Comparison of ENCODE assay signal across 23 cellular contexts in the genomic region with DNA sequence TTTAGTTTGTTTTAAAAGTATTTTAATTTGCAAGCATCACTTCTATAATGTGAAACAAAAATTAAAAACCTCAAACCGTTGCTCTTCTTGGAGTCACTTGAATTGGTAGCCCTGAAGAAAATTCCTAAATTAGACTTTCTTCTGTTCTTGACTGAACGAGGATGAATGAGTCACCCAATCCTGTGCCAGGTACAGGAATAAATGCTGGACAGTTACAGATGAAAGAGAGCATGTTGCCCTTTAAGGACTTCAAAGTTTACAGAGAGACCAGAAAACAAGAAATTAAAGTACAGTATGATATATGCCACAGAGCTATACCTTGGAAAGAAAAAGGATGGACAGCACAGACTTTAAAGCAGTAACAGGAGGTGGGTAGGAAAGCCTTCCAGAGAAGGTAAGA. TPM values are rescaled to one million over a fixed set of nuclear protein-coding genes. Genes with fewer than 3 reads are reported as not detected.
DNase-seq lines count a peak whose midpoint lies in the region; FAIRE-seq and TF ChIP-seq lines count a peak whose summit lies in the region.
"Had no signal": no experiment of that assay in that cellular context is flagged by ENCODE, and none has a peak within 500 bp of the region (broad histone marks: within the 10 kb centered on the region; RNA-seq: fewer than 3 reads in every experiment).

No MANE protein-coding gene starts in this region.

- DNase-seq in ELR (ENCODE audit: low read depth) = peak; percentile 22
- peak; percentile 16 for DNase-seq in NCI-H226
- peak; percentile 72 for DNase-seq in astrocyte of the hippocampus (ENCODE audit: low read depth, low spot score)
- peak; percentile 10 for DNase-seq in fibroblast of villous mesenchyme (ENCODE audit: low read depth)
- DNase-seq in SHP77 (lab: John Stamatoyannopoulos, UW) = no peak
- DNase-seq in spleen = no peak
- no peak for DNase-seq in GM19239 (ENCODE audit: insufficient read length, low spot score)
- no peak for DNase-seq in HTR-8/SVneo (ENCODE audit: insufficient read length, low spot score)
- DNase-seq: activated CD4-positive, alpha-beta T cell treated with anti-CD3 and anti-CD28 coated beads, Interleukin-2, amount 50 U/mL, for 48 hours; activated T-cell treated with anti-CD3 and anti-CD28 coated beads, Interleukin-2, amount 50 U/mL, for 24 hours; Calu3; GOT3; immature natural killer cell; lower lobe of right lung; NCI-H1092 treated with DMSO at 0.1 percent for 48 hours; NCI-H69; Peyer's patch; small intestine; SW 1271; thyroid gland had no signal

- TF ChIP-seq CTCF in fibroblast of villous mesenchyme (IDR thresholded peaks at IDR 0.05; ENCODE audit: insufficient read depth, low read depth, low read length) (no peak), spleen (IDR thresholded peaks at IDR 0.05 in 8 of 11, conservative IDR thresholded peaks at IDR 0.05 in 3 of 11) (no peak)

- no peaks in the 10 kb centered on the region for H3K27me3 ChIP-seq in spleen (replicated peaks in 1 of 7)
- H3K27me3 ChIP-seq: Peyer's patch, thyroid gland had no signal

- no peaks in the 10 kb centered on the region for H3K9me3 ChIP-seq in spleen
- H3K9me3 ChIP-seq: lower lobe of right lung, Peyer's patch, thyroid gland had no signal

- H3K4me1 ChIP-seq in spleen = peaks cover 0 to 36% (median 22%) of the 10 kb centered on the region in 6 donors
- H3K4me1 ChIP-seq: lower lobe of right lung, Peyer's patch, thyroid gland had no signal

- intact Hi-C loops in spleen (cut with DNase I; ENCODE audit: low total_unique reads) = no loop called here

- H3K4me3 ChIP-seq in fibroblast of villous mesenchyme (ENCODE audit: low read depth, low read length) (no peak overlapping the region), spleen (no peak overlapping the region)
- H3K4me3 ChIP-seq: lower lobe of right lung, thyroid gland had no signal

- TF ChIP-seq POLR2A in spleen (IDR thresholded peaks at IDR 0.05) = no peak

- H3K36me3 ChIP-seq in spleen = no peaks in the 10 kb centered on the region
- H3K36me3 ChIP-seq: lower lobe of right lung, Peyer's patch, thyroid gland had no signal

- FAIRE-seq in GM19239 (lab: Jason Lieb, UNC) = no peak
- no peak for FAIRE-seq in HTR-8/SVneo (lab: Jason Lieb, UNC)
- FAIRE-seq: endometrium, small intestine had no signal

- H3K27ac ChIP-seq in spleen = no peak overlapping the region
- H3K27ac ChIP-seq: HL-60, KMS-11, lower lobe of right lung, thyroid gland had no signal

- WGBS in spleen, 5 donors = 41 to 66% (median 57%) methylated on average over 2 of the region's 2 CpGs

RNA-seq across cellular contexts. Expression of gene CXCR5, which starts 41.3 kb away (rescaled TPM):
- not detected in 2 replicates for total RNA-seq in fibroblast of villous mesenchyme
- 10 to 100 TPM; 25.0 to 66.6 (median 33.2) TPM for total RNA-seq in spleen
- polyA plus RNA-seq in spleen = 10 to 100 TPM; 35.4 to 50.7 (median 39.6) TPM
- total RNA-seq: Calu3, thyroid gland had no signal

RNA-seq across cellular contexts. Expression of gene DDX6, which starts 51.4 kb away (rescaled TPM):
- total RNA-seq in fibroblast of villous mesenchyme = 91.8 and 132 TPM in 2 replicates
- total RNA-seq in spleen = 100 to 1,000 TPM; 146 to 206 (median 179) TPM
- 10 to 100 TPM; 36.3 to 42.1 (median 36.9) TPM for polyA plus RNA-seq in spleen

Comparison
In these comparisons a context has a peak if more than half of its experiments do, and no peak if none do; other contexts are left out.
1. DNase-seq: peak in ELR (single experiment), NCI-H226 (single experiment), astrocyte of the hippocampus (single experiment) and fibroblast of villous mesenchyme (single experiment); none in SHP77 (0 of 2), spleen (single experiment), GM19239 (single experiment) and HTR-8/SVneo (single experiment).
2. RNA of gene CXCR5, which starts 41.3 kb away (total RNA-seq): 25.0 to 66.6 TPM in spleen; not detected in fibroblast of villous mesenchyme; every median in the first group is over 10 times any median in the second.